Comparison of ENCODE assay signal across 20 cellular contexts in genomic region chr20:8639112-8639778, GRCh38.
A peak's percentile ranks its signal among the peaks of the same experiment; 100 is the strongest.
DNase-seq lines count a peak whose midpoint lies in the region; ATAC-seq and TF ChIP-seq lines count a peak whose summit lies in the region.
"Had no signal": no experiment of that assay in that cellular context is flagged by ENCODE, and none has a peak within 500 bp of the region (broad histone marks: within the 10 kb centered on the region; RNA-seq: fewer than 3 reads in every experiment).

No MANE protein-coding gene starts in this region.

- no peaks in the 10 kb centered on the region for H3K79me2 ChIP-seq in H9 (ENCODE audit: insufficient read depth, low read length)
- H3K79me2 ChIP-seq in mesendoderm (ENCODE audit: control insufficient read depth, insufficient read depth, low read length), result no peaks in the 10 kb centered on the region

- H3K79me1 ChIP-seq in H9 (ENCODE audit: insufficient read depth, low read depth, low read length, poor library complexity, severe bottlenecking) (no peaks in the 10 kb centered on the region), mesendoderm (ENCODE audit: low read length) (no peaks in the 10 kb centered on the region)

- ATAC-seq in GM19328 (IDR thresholded peaks at IDR 0.05; ENCODE audit: unreplicated experiment), result no peak

- no peak overlapping the region for H4K91ac ChIP-seq in H9 (ENCODE audit: insufficient read length, low read depth, low read length)

- no peaks in the 10 kb centered on the region; the same call in 1 of the 2 replicates for H3K4me1 ChIP-seq in H9 (ENCODE audit: insufficient read depth, low read length)
- H3K4me1 ChIP-seq in mesendoderm (ENCODE audit: control insufficient read depth, low read depth, low read length), result no peaks in the 10 kb centered on the region
- H3K4me1 ChIP-seq: HAP-1 had no signal

- H2BK120ac ChIP-seq in H9 (ENCODE audit: low read depth, low read length, poor library complexity, severe bottlenecking) (no peak overlapping the region), mesendoderm (ENCODE audit: low read depth, low read length) (no peak overlapping the region)

- peaks cover 5 to 6% of the 10 kb centered on the region in 2 experiments; a peak in 4 of 5 replicates for H3K9me3 Mint-ChIP-seq in H9
- H3K9me3 Mint-ChIP-seq: CD8-positive, alpha-beta memory T cell; T-helper 1 cell treated with Interleukin-12 subunit alpha and Interleukin-12 subunit beta and Interleukin-4 antibody, amounts not matched to agents 30 μg/mL and 1 μg/mL, for 36 hours had no signal

- H3K27me3 ChIP-seq in H9 (ENCODE audit: insufficient read depth, low read length) (no peaks in the 10 kb centered on the region), mesendoderm (ENCODE audit: insufficient read depth, low read length, poor library complexity) (no peaks in the 10 kb centered on the region)
- H3K27me3 ChIP-seq: MG63 had no signal

- no peaks in the 10 kb centered on the region for H3K9me3 ChIP-seq in H9 (ENCODE audit: control insufficient read depth, low read depth, low read length)
- H3K9me3 ChIP-seq: HAP-1, MG63 had no signal

- no CpG with 5 or more reads among the region's 4 CpGs for WGBS in H9 (ENCODE audit: extremely low coverage, insufficient read length, low lambda C conversion rate)
- no CpG with 5 or more reads among the region's 4 CpGs for WGBS in mesendoderm (ENCODE audit: extremely low coverage, insufficient coverage, low lambda C conversion rate)

- H3K4me1 Mint-ChIP-seq in H9, result peaks cover 8 to 10% of the 10 kb centered on the region in 2 experiments; a peak in 3 of 4 replicates
- H3K4me1 Mint-ChIP-seq: CD8-positive, alpha-beta memory T cell had no signal

- no peak overlapping the region for H2AFZ ChIP-seq in H9 (ENCODE audit: low read length)

- no peak overlapping the region for H2BK5ac ChIP-seq in H9 (ENCODE audit: insufficient read length, low read length)
- no peak overlapping the region for H2BK5ac ChIP-seq in mesendoderm (ENCODE audit: low read length)

- H4K5ac ChIP-seq in H9 (ENCODE audit: insufficient read length, low read depth, low read length) (no peak overlapping the region), mesendoderm (ENCODE audit: low read length) (no peak overlapping the region)

- no peak overlapping the region for H3K4me3 ChIP-seq in mesendoderm (ENCODE audit: low read length)
- H3K4me3 ChIP-seq: HAP-1, MG63 had no signal

- no peaks in the 10 kb centered on the region for H3K23me2 ChIP-seq in H9 (ENCODE audit: insufficient read length, low read depth, low read length, poor library complexity, severe bottlenecking)

- H3K4ac ChIP-seq in H9 (ENCODE audit: low read depth, low read length), result no peak overlapping the region
- no peak overlapping the region for H3K4ac ChIP-seq in mesendoderm (ENCODE audit: low read depth, low read length)

- no peak overlapping the region for H3K23ac ChIP-seq in H9 (ENCODE audit: insufficient read length, low read depth, low read length)
- no peak overlapping the region for H3K23ac ChIP-seq in mesendoderm (ENCODE audit: low read length)

- H3K27ac ChIP-seq in H9 (ENCODE audit: insufficient read length, low read depth, low read length), result no peak overlapping the region
- H3K27ac ChIP-seq in mesendoderm (ENCODE audit: low read depth, low read length), result no peak overlapping the region

- H3K27ac Mint-ChIP-seq in H9, result peak overlapping the region in 2 of 3 experiments; percentile 12 to 60; a peak in 2 of 7 replicates
- H3K27ac Mint-ChIP-seq: T-helper 1 cell treated with Interleukin-12 subunit alpha and Interleukin-12 subunit beta and Interleukin-4 antibody, amounts not matched to agents 30 μg/mL and 1 μg/mL, for 36 hours had no signal

- H4K8ac ChIP-seq in H9 (replicated peaks; ENCODE audit: insufficient read length, low read depth, low read length) (no peak overlapping the region), mesendoderm (ENCODE audit: low read depth, low read length) (no peak overlapping the region)

- no peak overlapping the region for H3K4me3 Mint-ChIP-seq in H9
- H3K4me3 Mint-ChIP-seq: CD8-positive, alpha-beta memory T cell; T-helper 1 cell treated with Interleukin-12 subunit alpha and Interleukin-12 subunit beta and Interleukin-4 antibody, amounts not matched to agents 30 μg/mL and 1 μg/mL, for 36 hours had no signal

- H4K20me1 ChIP-seq in H9 (ENCODE audit: control insufficient read depth, insufficient read depth, insufficient read length), result no peaks in the 10 kb centered on the region

- no peaks in the 10 kb centered on the region; the same call in 1 of the 2 replicates for H3K27me3 Mint-ChIP-seq in H9 (ENCODE audit: low read depth)
- H3K27me3 Mint-ChIP-seq: CD8-positive, alpha-beta memory T cell had no signal

- TF ChIP-seq CTCF in H9 (conservative IDR thresholded peaks at IDR 0.05), result no peak

- H3K56ac ChIP-seq in H9 (ENCODE audit: insufficient read length, low read depth, low read length) (no peak overlapping the region), mesendoderm (ENCODE audit: low read length) (no peak overlapping the region)

- H3K9ac ChIP-seq in H9 (ENCODE audit: extremely low read depth, insufficient read length, low read length), result no peak overlapping the region
- H3K9ac ChIP-seq in mesendoderm (ENCODE audit: low read length), result no peak overlapping the region

- DNase-seq in H9, result no peak
- DNase-seq in NCI-H1417 (lab: John Stamatoyannopoulos, UW), result peak in 2 of 3 experiments; percentile 64 to 88
- peak; percentile 79 for DNase-seq in NCI-H82 (lab: John Stamatoyannopoulos, UW)
- peak; percentile 82 for DNase-seq in mesendoderm
- DNase-seq in GM19240 (ENCODE audit: insufficient read length, low spot score), result no peak
- DNase-seq in dermis blood vessel endothelial cell, result no peak
- DNase-seq: C1 segment of cervical spinal cord; CD8-positive, alpha-beta memory T cell; DMS79; Kasumi-1; MG63; NCI-H1048; NCI-H1694; NCI-H2081 treated with DMSO at 0.1 percent for 48 hours; NCI-H2227 treated with DMSO at 0.1 percent for 48 hours; NCI-H510A treated with DMSO at 0.1 percent for 48 hours; SHP77 had no signal

- H2AK5ac ChIP-seq in H9 (ENCODE audit: insufficient read length, low read length), result no peak overlapping the region
- no peak overlapping the region for H2AK5ac ChIP-seq in mesendoderm (ENCODE audit: low read length)

- H3K18ac ChIP-seq in H9 (ENCODE audit: insufficient read length, low read depth, low read length), result no peak overlapping the region
- no peak overlapping the region for H3K18ac ChIP-seq in mesendoderm (ENCODE audit: low read length)

- no peak overlapping the region for H2BK20ac ChIP-seq in H9 (ENCODE audit: low read depth, low read length, poor library complexity, severe bottlenecking)

- H3K36me3 Mint-ChIP-seq in H9 (ENCODE audit: insufficient read depth in 1 of 3, low read depth in 3 of 3), result peaks cover 3 to 6% (median 5%) of the 10 kb centered on the region in 3 experiments; a peak in 5 of 7 replicates

- H2BK12ac ChIP-seq in H9 (ENCODE audit: insufficient read length, low read depth, low read length), result no peak overlapping the region

- H3K4me2 ChIP-seq in H9 (ENCODE audit: insufficient read depth, insufficient read length, low read length) (no peak overlapping the region), mesendoderm (ENCODE audit: low read length) (no peak overlapping the region)

- no peak overlapping the region for H3T11ph ChIP-seq in H9 (ENCODE audit: low read length)

- H3K14ac ChIP-seq in H9 (ENCODE audit: insufficient read depth, low read length), result no peak overlapping the region

- no peaks in the 10 kb centered on the region for H3K36me3 ChIP-seq in mesendoderm (ENCODE audit: control insufficient read depth, insufficient read depth, low read length)
- H3K36me3 ChIP-seq: HAP-1, MG63 had no signal

- H2BK15ac ChIP-seq in H9 (ENCODE audit: low read depth, low read length) (no peak overlapping the region), mesendoderm (replicated peaks; ENCODE audit: low read depth) (no peak overlapping the region)

Comparison
In these comparisons a context has a peak if more than half of its experiments do, and no peak if none do; other contexts are left out.
1. DNase-seq: peak in NCI-H1417 (2 of 3), NCI-H82 (single experiment) and mesendoderm (single experiment); none in H9 (single experiment), GM19240 (single experiment) and dermis blood vessel endothelial cell (single experiment).